In the genomic region with DNA sequence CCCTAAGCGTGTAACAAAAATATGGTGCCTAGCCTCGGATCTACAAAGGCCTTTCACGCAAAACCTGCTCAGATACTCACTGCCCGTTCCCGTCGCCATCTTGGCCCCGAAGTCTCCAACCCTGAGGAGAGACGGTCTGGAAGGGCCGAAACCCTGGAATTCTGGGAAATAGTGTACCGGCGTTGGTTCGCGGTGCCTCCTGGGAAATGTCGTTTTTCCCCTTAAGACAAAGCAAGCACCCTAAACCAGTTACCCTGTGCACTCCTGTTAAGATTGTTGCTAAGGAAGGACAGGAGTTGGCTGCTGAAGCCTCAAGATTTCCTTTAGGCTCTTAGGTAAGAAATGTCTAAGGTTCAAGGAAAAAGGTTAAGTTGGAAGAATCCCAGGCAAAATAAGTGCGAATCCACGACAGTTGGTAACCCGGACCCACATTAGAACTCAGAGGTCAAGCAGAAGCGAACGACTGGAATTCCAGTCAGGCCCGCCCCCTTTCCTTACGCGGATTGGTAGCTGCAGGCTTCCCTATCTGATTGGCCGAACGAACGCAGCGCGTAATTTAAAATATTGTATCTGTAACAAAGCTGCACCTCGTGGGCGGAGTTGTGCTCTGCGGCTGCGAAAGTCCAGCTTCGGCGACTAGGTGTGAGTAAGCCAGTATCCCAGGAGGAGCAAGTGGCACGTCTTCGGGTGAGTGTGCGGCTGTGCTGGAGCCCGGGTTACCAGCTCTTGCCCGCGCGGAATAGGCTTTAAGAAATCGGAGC, we compare ENCODE assay signal across 8 cellular contexts. TPM values are rescaled to one million over a fixed set of nuclear protein-coding genes. Genes with fewer than 3 reads are reported as not detected.
DNase-seq lines count a peak whose midpoint lies in the region; ATAC-seq, FAIRE-seq and TF ChIP-seq lines count a peak whose summit lies in the region.

A gene with protein sequence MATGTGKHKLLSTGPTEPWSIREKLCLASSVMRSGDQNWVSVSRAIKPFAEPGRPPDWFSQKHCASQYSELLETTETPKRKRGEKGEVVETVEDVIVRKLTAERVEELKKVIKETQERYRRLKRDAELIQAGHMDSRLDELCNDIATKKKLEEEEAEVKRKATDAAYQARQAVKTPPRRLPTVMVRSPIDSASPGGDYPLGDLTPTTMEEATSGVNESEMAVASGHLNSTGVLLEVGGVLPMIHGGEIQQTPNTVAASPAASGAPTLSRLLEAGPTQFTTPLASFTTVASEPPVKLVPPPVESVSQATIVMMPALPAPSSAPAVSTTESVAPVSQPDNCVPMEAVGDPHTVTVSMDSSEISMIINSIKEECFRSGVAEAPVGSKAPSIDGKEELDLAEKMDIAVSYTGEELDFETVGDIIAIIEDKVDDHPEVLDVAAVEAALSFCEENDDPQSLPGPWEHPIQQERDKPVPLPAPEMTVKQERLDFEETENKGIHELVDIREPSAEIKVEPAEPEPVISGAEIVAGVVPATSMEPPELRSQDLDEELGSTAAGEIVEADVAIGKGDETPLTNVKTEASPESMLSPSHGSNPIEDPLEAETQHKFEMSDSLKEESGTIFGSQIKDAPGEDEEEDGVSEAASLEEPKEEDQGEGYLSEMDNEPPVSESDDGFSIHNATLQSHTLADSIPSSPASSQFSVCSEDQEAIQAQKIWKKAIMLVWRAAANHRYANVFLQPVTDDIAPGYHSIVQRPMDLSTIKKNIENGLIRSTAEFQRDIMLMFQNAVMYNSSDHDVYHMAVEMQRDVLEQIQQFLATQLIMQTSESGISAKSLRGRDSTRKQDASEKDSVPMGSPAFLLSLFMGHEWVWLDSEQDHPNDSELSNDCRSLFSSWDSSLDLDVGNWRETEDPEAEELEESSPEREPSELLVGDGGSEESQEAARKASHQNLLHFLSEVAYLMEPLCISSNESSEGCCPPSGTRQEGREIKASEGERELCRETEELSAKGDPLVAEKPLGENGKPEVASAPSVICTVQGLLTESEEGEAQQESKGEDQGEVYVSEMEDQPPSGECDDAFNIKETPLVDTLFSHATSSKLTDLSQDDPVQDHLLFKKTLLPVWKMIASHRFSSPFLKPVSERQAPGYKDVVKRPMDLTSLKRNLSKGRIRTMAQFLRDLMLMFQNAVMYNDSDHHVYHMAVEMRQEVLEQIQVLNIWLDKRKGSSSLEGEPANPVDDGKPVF (minus strand): TSS at position 115 of the 761 bp plus-strand sequence. CDS start 16 bp downstream, at position 99.
TSS of gene KIF20A (plus strand) at position 597 of the 761 bp plus-strand sequence. CDS start 569 bp downstream, outside the sequence.

- H4K8ac ChIP-seq in H1 (ENCODE audit: extremely low read depth, insufficient read depth, low read length): peak within 1 kb of the TSS; percentile 90; the same call in 1 of the 2 replicates

- no peaks in the 10 kb centered on the region; a peak in 2 of 7 replicates for H3K4me1 ChIP-seq in H1 (replicated peaks in 1 of 4; ENCODE audit: control insufficient read depth in 3 of 4, insufficient read depth in 4 of 4, low read length in 3 of 4)

- peaks cover 0 to 2% of the 10 kb centered on the region in 2 experiments for H4K20me1 ChIP-seq in H1 (replicated peaks in 1 of 2; ENCODE audit: control insufficient read depth in 1 of 2, insufficient read depth in 2 of 2, low read length in 2 of 2)

- peak within 1 kb of the TSS; percentile 48 for H4K91ac ChIP-seq in H1 (replicated peaks; ENCODE audit: insufficient read length, low read length)

- peak; percentile 98 for DNase-seq in COR-L47 (lab: John Stamatoyannopoulos, UW)
- peak; percentile 99 for DNase-seq in HT-29 (ENCODE audit: low spot score)
- DNase-seq in NK-92 treated with Interleukin-12 subunit alpha and Interleukin-12 subunit beta, amount 100 ng/mL, for 24 hours (lab: John Stamatoyannopoulos, UW): peak; percentile 93
- DNase-seq in activated CD8-positive, alpha-beta memory T cell treated with anti-CD3 and anti-CD28 coated beads for 1 hour (ENCODE audit: extremely low read depth in 1 of 2, low read depth in 1 of 2): peak; percentile 74 to 76
- DNase-seq in H1 (ENCODE audit: low read depth in 1 of 2, low spot score in 2 of 2): peak; percentile 86 to 90
- peak; percentile 98 for DNase-seq in medulla oblongata (ENCODE audit: extremely low spot score)
- DNase-seq in stimulated activated CD8-positive, alpha-beta memory T cell treated with anti-CD3 and anti-CD28 coated beads, Interleukin-12 subunit alpha, Interleukin-12 subunit beta, amount 100 ng/mL, for 1 hour (ENCODE audit: low read depth): peak; percentile 83

- H3K79me1 ChIP-seq in H1 (ENCODE audit: low read depth, low read length): peaks cover 2% of the 10 kb centered on the region; the same call in 1 of the 2 replicates

- H2BK15ac ChIP-seq in H1 (ENCODE audit: low read length): peak within 1 kb of the TSS; percentile 88; the same call in 1 of the 2 replicates

- H2BK20ac ChIP-seq in H1 (ENCODE audit: low read length): no peak within 1 kb of the TSS

- peak within 1 kb of the TSS; percentile 59; the same call in 1 of the 2 replicates for H2AK5ac ChIP-seq in H1 (ENCODE audit: low read depth, low read length)

- no peak within 1 kb of the TSS for H3K23ac ChIP-seq in H1 (ENCODE audit: insufficient read length)

- peak within 1 kb of the TSS; percentile 94 for H3K18ac ChIP-seq in H1 (ENCODE audit: extremely low read depth, low read length)

- peak within 1 kb of the TSS; percentile 84 to 99 (median 88) for H3K9ac ChIP-seq in H1 (replicated peaks in 1 of 4; ENCODE audit: extremely low read depth in 1 of 4, low read depth in 3 of 4, low read length in 3 of 4)

- WGBS in H1 (ENCODE audit: extremely low coverage in 1 of 2, insufficient coverage in 1 of 2, insufficient read length in 1 of 2, insufficient replicate concordance in 2 of 2, low coverage in 1 of 2, low lambda C conversion rate in 2 of 2, missing lambda C conversion rate in 1 of 2), 2 experiments: 1% methylated on average over 41 of the region's 41 CpGs; no CpG with 5 or more reads in 1 of the 2 experiments

- H3K36me3 ChIP-seq in H1 (ENCODE audit: control insufficient read depth in 2 of 4, insufficient read depth in 4 of 4, low read length in 3 of 4): peaks cover 23 to 53% (median 33%) of the 10 kb centered on the region in 4 experiments

- no peaks in the 10 kb centered on the region for H3K9me3 ChIP-seq in H1 (ENCODE audit: insufficient read depth in 2 of 2, low read depth in 1 of 2, low read length in 1 of 2)

- peak within 1 kb of the TSS; percentile 97 for H2AFZ ChIP-seq in H1 (ENCODE audit: low read length)

- H3K14ac ChIP-seq in H1 (ENCODE audit: insufficient read length): no peak within 1 kb of the TSS

- TF ChIP-seq EP300 in H1 (IDR thresholded peaks at IDR 0.05; ENCODE audit: borderline replicate concordance in 1 of 2, low read depth in 2 of 2, low read length in 2 of 2): no peak

- POLR2A ChIA-PET in H1 (lab: Charles Lee; ENCODE audit: partially characterized antibody): interaction anchor here (0.6 to 4.6 kb wide), 30 partner anchors 10 to 443 kb away, joined by 3 to 37 read pairs (median 3); partner anchors contain the start of genes CDC23, CDC25C, EGR1 and ETF1

- H3K27me3 ChIP-seq in H1 (replicated peaks in 1 of 4; ENCODE audit: control insufficient read depth in 3 of 4, extremely low read depth in 1 of 4, insufficient read depth in 3 of 4, low read length in 3 of 4): no peaks in the 10 kb centered on the region

- peak within 1 kb of the TSS; percentile 17 for H3K4ac ChIP-seq in H1 (replicated peaks; ENCODE audit: insufficient read length, low read depth, low read length)

- CTCF ChIA-PET in H1 (lab: Charles Lee; ENCODE audit: partially characterized antibody): interaction anchor here (0.7 to 2.2 kb wide), 7 partner anchors 9 to 142 kb away, joined by 3 to 7 read pairs (median 4); no protein-coding TSS in a partner anchor

- H3K4me3 ChIP-seq in H1 (ENCODE audit: extremely low read depth in 1 of 4, insufficient read depth in 2 of 4, low read depth in 3 of 4, low read length in 4 of 4): peak within 1 kb of the TSS; percentile 91 to 100 (median 96)

- peak within 1 kb of the TSS; percentile 54 for H3K56ac ChIP-seq in H1 (replicated peaks; ENCODE audit: insufficient read length, low read depth, low read length)

- peak; percentile 78 for FAIRE-seq in H1 (lab: Jason Lieb, UNC)

- H3K23me2 ChIP-seq in H1 (ENCODE audit: low read depth, low read length): peaks cover 8% of the 10 kb centered on the region

- H3K4me2 ChIP-seq in H1 (ENCODE audit: insufficient read depth in 1 of 2, low read depth in 2 of 2, low read length in 2 of 2): peak within 1 kb of the TSS; percentile 83 to 87

- H3K27ac ChIP-seq in H1 (ENCODE audit: low read depth, low read length): peak within 1 kb of the TSS; percentile 91

- H2BK12ac ChIP-seq in H1 (ENCODE audit: low read depth, low read length): no peak within 1 kb of the TSS; the same call in 1 of the 2 replicates

- peak; percentile 82 to 84 for TF ChIP-seq POLR2A in H1 (IDR thresholded peaks at IDR 0.05; ENCODE audit: control extremely low read depth in 1 of 2, low read depth in 2 of 2, low read length in 2 of 2)

- H2BK120ac ChIP-seq in H1 (replicated peaks; ENCODE audit: low read depth, low read length): no peak within 1 kb of the TSS

- ATAC-seq in GM21360 (IDR thresholded peaks at IDR 0.05; ENCODE audit: unreplicated experiment): peak; percentile 83

- no peak for TF ChIP-seq CTCF in H1 (IDR thresholded peaks at IDR 0.05; ENCODE audit: control extremely low read depth in 1 of 3, insufficient read depth in 1 of 3, low read depth in 1 of 3, low read length in 3 of 3)

- peaks cover 0 to 40% of the 10 kb centered on the region in 2 experiments; a peak in 2 of 4 replicates for H3K79me2 ChIP-seq in H1 (ENCODE audit: control insufficient read depth in 1 of 2, insufficient read depth in 2 of 2, low read length in 2 of 2)

- H4K5ac ChIP-seq in H1 (ENCODE audit: insufficient read length, low read depth, low read length): peak within 1 kb of the TSS; percentile 57

- no peak for TF ChIP-seq RAD21 in H1 (IDR thresholded peaks at IDR 0.05 in 1 of 2, conservative IDR thresholded peaks at IDR 0.05 in 1 of 2; ENCODE audit: low read depth in 2 of 2, low read length in 2 of 2)

- peak within 1 kb of the TSS; percentile 96 for H2BK5ac ChIP-seq in H1 (ENCODE audit: low read depth, low read length)

RNA-seq across cellular contexts. Expression of the first gene that starts in this region (rescaled TPM):
- total RNA-seq in HT-29 (2014; rRNA removed; shearing (Covaris generic)): 34.7 and 44.4 TPM in 2 replicates
- total RNA-seq in H1 (2021; fragmentation: NEBNext Ultra II Directional; extraction: Animal tissue kit (Norgen Biotek cat#: 25700)): 75.8 and 78.5 TPM in 2 replicates
- 28.8 and 37.8 TPM in 2 replicates for polyA plus RNA-seq in H1 (2011; rRNA removed)
- polyA plus RNA-seq in H1 (2011; cell fraction: cytosol; rRNA removed): 50.7 TPM
- 75.4 TPM for polyA plus RNA-seq in H1 (2011; cell fraction: nucleus; rRNA removed)
- 53.4 to 80.1 TPM (median 59.0 TPM) in 4 replicates for polyA plus RNA-seq in H1 (2012, experiment 1 of 2)
- 4.7 TPM for polyA plus RNA-seq in H1 (2012, experiment 2 of 2)
- polyA plus RNA-seq in H1 (2013, experiment 1 of 2): 63.7 TPM
- polyA plus RNA-seq in H1 (2013, experiment 2 of 2): 52.6 TPM
- polyA minus RNA-seq in H1 (2011; rRNA and poly(A)+ RNA removed): 47.0 and 51.9 TPM in 2 replicates
- polyA minus RNA-seq in H1 (2011; cell fraction: cytosol; rRNA and poly(A)+ RNA removed): 24.9 TPM
- 55.9 TPM for polyA minus RNA-seq in H1 (2011; cell fraction: nucleus; rRNA and poly(A)+ RNA removed)

RNA-seq across cellular contexts. Expression of gene KIF20A, which starts in this region (rescaled TPM):
- 32.7 and 36.8 TPM in 2 replicates for total RNA-seq in HT-29 (2014; rRNA removed; shearing (Covaris generic))
- 67.1 and 68.1 TPM in 2 replicates for total RNA-seq in H1 (2021; fragmentation: NEBNext Ultra II Directional; extraction: Animal tissue kit (Norgen Biotek cat#: 25700))
- 26.4 and 33.3 TPM in 2 replicates for polyA plus RNA-seq in H1 (2011; rRNA removed)
- polyA plus RNA-seq in H1 (2011; cell fraction: cytosol; rRNA removed): 40.4 TPM
- polyA plus RNA-seq in H1 (2011; cell fraction: nucleus; rRNA removed): 54.8 TPM
- polyA plus RNA-seq in H1 (2012, experiment 1 of 2): 45.7 to 56.8 TPM (median 52.3 TPM) in 4 replicates
- 7.2 TPM for polyA plus RNA-seq in H1 (2012, experiment 2 of 2)
- 38.0 TPM for polyA plus RNA-seq in H1 (2013, experiment 1 of 2)
- polyA plus RNA-seq in H1 (2013, experiment 2 of 2): 36.2 TPM
- polyA minus RNA-seq in H1 (2011; rRNA and poly(A)+ RNA removed): 99.7 and 124 TPM in 2 replicates
- 44.8 TPM for polyA minus RNA-seq in H1 (2011; cell fraction: cytosol; rRNA and poly(A)+ RNA removed)
- polyA minus RNA-seq in H1 (2011; cell fraction: nucleus; rRNA and poly(A)+ RNA removed): 84.4 TPM

Comparison
In these comparisons a context has a peak if more than half of its experiments do, and no peak if none do; other contexts are left out.
1. Peak in every context shown above with its lines: DNase-seq, ATAC-seq, H3K4me3 ChIP-seq and H3K27ac ChIP-seq.